In the genomic region with DNA sequence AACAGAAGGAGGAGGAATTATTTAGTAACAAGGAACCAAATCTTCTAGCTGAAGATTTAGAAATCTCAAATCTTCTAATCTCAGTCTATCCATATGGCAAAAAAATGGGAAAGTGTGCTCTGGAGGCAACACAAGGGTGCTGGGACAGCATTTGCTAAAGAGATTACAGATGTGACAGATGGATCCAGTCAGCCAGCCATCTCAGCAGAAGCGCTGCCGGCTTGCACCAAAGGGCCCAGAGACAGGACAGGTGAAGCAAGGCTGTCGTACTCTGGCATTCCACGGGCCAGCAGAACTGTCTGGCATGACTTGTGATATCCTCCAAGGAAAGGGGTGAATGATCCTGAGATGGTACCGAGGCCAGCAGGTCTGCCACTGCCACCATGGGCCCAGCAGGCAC, we compare ENCODE assay signal across 20 cellular contexts. TPM values are rescaled to one million over a fixed set of nuclear protein-coding genes. Genes with fewer than 3 reads are reported as not detected.
DNase-seq lines count a peak whose midpoint lies in the region; ATAC-seq, FAIRE-seq and TF ChIP-seq lines count a peak whose summit lies in the region.
"Had no signal": no experiment of that assay in that cellular context is flagged by ENCODE, and none has a peak within 500 bp of the region (broad histone marks: within the 10 kb centered on the region; RNA-seq: fewer than 3 reads in every experiment).

No MANE protein-coding gene starts in this region.

- FAIRE-seq in D721Med (lab: Jason Lieb, UNC): peak; percentile 94
- FAIRE-seq: G401.6, RCC 7860 had no signal

- peaks cover 15% of the 10 kb centered on the region for H3K9me3 Mint-ChIP-seq in glutamatergic neuron (ENCODE audit: unreplicated experiment)
- H3K9me3 Mint-ChIP-seq: IgD-negative memory B cell had no signal

- H3K4me1 Mint-ChIP-seq in T-helper 17 cell (peaks cover 8% of the 10 kb centered on the region), glutamatergic neuron (ENCODE audit: low read depth, unreplicated experiment) (peaks cover 25% of the 10 kb centered on the region)

- H3K36me3 Mint-ChIP-seq in T-helper 17 cell (ENCODE audit: low read depth): peaks cover 3% of the 10 kb centered on the region
- peaks cover 4% of the 10 kb centered on the region for H3K36me3 Mint-ChIP-seq in glutamatergic neuron (ENCODE audit: unreplicated experiment)

- H3K27me3 Mint-ChIP-seq in T-helper 17 cell (no peaks in the 10 kb centered on the region), glutamatergic neuron (ENCODE audit: unreplicated experiment) (peaks cover 16% of the 10 kb centered on the region)
- H3K27me3 Mint-ChIP-seq: IgD-negative memory B cell had no signal

- H3K27ac Mint-ChIP-seq in T-helper 17 cell: peak overlapping the region; percentile 70
- peak overlapping the region; percentile 50 for H3K27ac Mint-ChIP-seq in glutamatergic neuron (ENCODE audit: unreplicated experiment)

- H3K4me3 Mint-ChIP-seq in T-helper 17 cell (no peak overlapping the region), glutamatergic neuron (ENCODE audit: unreplicated experiment) (peak overlapping the region; percentile 8)
- H3K4me3 Mint-ChIP-seq: IgD-negative memory B cell had no signal

- TF ChIP-seq POLR2A in erythroblast (IDR thresholded peaks at IDR 0.05; ENCODE audit: low read length): no peak

- DNase-seq in D721Med (ENCODE audit: insufficient read length, low spot score) (peak; percentile 36), T-helper 17 cell (no peak), glutamatergic neuron (no peak), superior temporal gyrus (ENCODE audit: extremely low spot score) (peak; percentile 12), dermis blood vessel endothelial cell (no peak), erythroblast (lab: John Stamatoyannopoulos, UW) (no peak), HT-29 (ENCODE audit: low spot score) (no peak)
- DNase-seq: Karpas-422; NCI-H1417 treated with DMSO at 0.1 percent for 48 hours; NCI-H1930; NCI-H345; NCI-H526 treated with DMSO at 0.1 percent for 48 hours; NK-92 treated with Interleukin-12 subunit alpha and Interleukin-12 subunit beta, amount 100 ng/mL, for 24 hours had no signal

- H3K9me3 ChIP-seq in T-helper 17 cell (ENCODE audit: control insufficient read depth, low read length, poor library complexity, severe bottlenecking): no peaks in the 10 kb centered on the region
- H3K9me3 ChIP-seq: BLaER1 treated with 17β-estradiol and CSF1 and Interleukin-3, amounts not matched to agents 10 nM and 100 nM; HAP-1 had no signal

- TF ChIP-seq CTCF in D721Med (IDR thresholded peaks at IDR 0.05; ENCODE audit: insufficient read depth, missing control alignments) (no peak), glutamatergic neuron (IDR thresholded peaks at IDR 0.05; ENCODE audit: partially characterized antibody, unreplicated experiment) (no peak)

- no peak for ATAC-seq in T-helper 17 cell
- ATAC-seq: Right ventricle myocardium inferior had no signal

RNA-seq across cellular contexts. Expression of gene GJD4, which starts 45.7 kb away (rescaled TPM):
- total RNA-seq in T-helper 17 cell (under 1 TPM in 1 of 2 donors, not detected in 1; 0.22 TPM), glutamatergic neuron (ENCODE audit: unreplicated experiment) (not detected), dermis blood vessel endothelial cell (not detected in 2 replicates)
- not detected in 2 replicates for total RNA-seq in HT-29 (2014; rRNA removed; shearing (Covaris generic))
- total RNA-seq: MCF 10A, Right ventricle myocardium inferior had no signal

Comparison
In these comparisons a context has a peak if more than half of its experiments do, and no peak if none do; other contexts are left out.
1. DNase-seq: peak in D721Med (single experiment) and superior temporal gyrus (single experiment); none in T-helper 17 cell (0 of 3), glutamatergic neuron (single experiment), dermis blood vessel endothelial cell (single experiment), erythroblast (0 of 2) and HT-29 (single experiment).